ENCODE assay signal across 31 cellular contexts in genomic region chr5:121164632-121165031, GRCh38.
DNase-seq lines count a peak whose midpoint lies in the region; ATAC-seq, FAIRE-seq and TF ChIP-seq lines count a peak whose summit lies in the region.
"Had no signal": no experiment of that assay in that cellular context is flagged by ENCODE, and none has a peak within 500 bp of the region (broad histone marks: within the 10 kb centered on the region; RNA-seq: fewer than 3 reads in every experiment).

No MANE protein-coding gene starts in this region.

- peak overlapping the region; percentile 13; the same call in 1 of the 2 replicates for H3K27ac Mint-ChIP-seq in WTC11
- H3K27ac Mint-ChIP-seq: CD4-positive, CD25-positive, alpha-beta regulatory T cell; naive thymus-derived CD8-positive, alpha-beta T cell; T-helper 2 cell treated with Interferon-gamma antibody and Interleukin-4, amounts not matched to agents 5 μg/mL and 100 μg/mL, for 36 hours had no signal

- no peak overlapping the region for H3K4me2 ChIP-seq in HepG2 (ENCODE audit: low read depth, low read length)
- peak overlapping the region; percentile 20; the same call in 1 of the 2 replicates for H3K4me2 ChIP-seq in OCI-LY3 (ENCODE audit: low read length)
- H3K4me2 ChIP-seq in PC-9 = no peak overlapping the region

- no peak for DNase-seq in HepG2 (ENCODE audit: low spot score)
- no peak for DNase-seq in right lobe of liver
- no peak for DNase-seq in WTC11 (ENCODE audit: low spot score)
- DNase-seq in effector memory CD4-positive, alpha-beta T cell = no peak
- no peak for DNase-seq in PC-9
- no peak for DNase-seq in NCI-H524 treated with DMSO at 0.1 percent for 48 hours (lab: John Stamatoyannopoulos, UW)
- DNase-seq: 8988T; activated CD4-positive, alpha-beta T cell treated with anti-CD3 and anti-CD28 coated beads, Interleukin-2, amount 50 U/mL, for 48 hours; activated CD4-positive, CD25-positive, alpha-beta regulatory T cell; activated CD8-positive, alpha-beta memory T cell treated with anti-CD3 and anti-CD28 coated beads, Interleukin-2, amount 50 U/mL, for 4 hours; activated naive CD4-positive, alpha-beta T cell treated with anti-CD3 and anti-CD28 coated beads, Interleukin-2, amount 50 U/mL, for 16 hours; amniotic stem cell; brain microvascular endothelial cell; CD4-positive, CD25-positive, alpha-beta regulatory T cell; dorsolateral prefrontal cortex; EL; KG1; left ventricle myocardium superior; midbrain; MM.1S; naive thymus-derived CD8-positive, alpha-beta T cell; NCI-H1694 treated with DMSO at 0.1 percent for 48 hours; NCI-H2171; NCI-H526; nucleus accumbens; stimulated activated naive CD4-positive, alpha-beta T cell treated with Interleukin-2 at 50 U/mL for 16 hours had no signal

- H4K20me1 ChIP-seq in HepG2 (ENCODE audit: insufficient read depth, low read length) (no peaks in the 10 kb centered on the region), OCI-LY3 (ENCODE audit: insufficient read depth, low read length) (no peaks in the 10 kb centered on the region), PC-9 (ENCODE audit: insufficient read depth) (no peaks in the 10 kb centered on the region)

- H3K4me3 ChIP-seq in HepG2 (replicated peaks in 1 of 3; ENCODE audit: insufficient read depth in 1 of 3, low read depth in 2 of 3, low read length in 3 of 3) (no peak overlapping the region), right lobe of liver (no peak overlapping the region), OCI-LY3 (ENCODE audit: low read length) (0 out of 2 replicates have a peak overlapping the region, but pooled peaks have one; percentile 6), PC-9 (no peak overlapping the region)
- no peak overlapping the region for H3K4me3 ChIP-seq in effector memory CD4-positive, alpha-beta T cell (ENCODE audit: insufficient read depth, low read depth, low read length, poor library complexity, severe bottlenecking)
- H3K4me3 ChIP-seq: dorsolateral prefrontal cortex had no signal

- H3K36me3 Mint-ChIP-seq in WTC11 = peaks cover 4% of the 10 kb centered on the region; the same call in 1 of the 2 replicates
- H3K36me3 Mint-ChIP-seq: CD4-positive, CD25-positive, alpha-beta regulatory T cell; naive thymus-derived CD8-positive, alpha-beta T cell had no signal

- no peak for TF ChIP-seq RAD21 in HepG2 (CRISPR knock-in tag; IDR thresholded peaks at IDR 0.05)

- H3K79me2 ChIP-seq in HepG2 (ENCODE audit: insufficient read depth, low read length) (no peaks in the 10 kb centered on the region), OCI-LY3 (ENCODE audit: low read length) (no peaks in the 10 kb centered on the region), PC-9 (ENCODE audit: low read depth) (no peaks in the 10 kb centered on the region)

- H3K9me3 ChIP-seq in HepG2 (ENCODE audit: low read length) (no peaks in the 10 kb centered on the region), right lobe of liver (no peaks in the 10 kb centered on the region), OCI-LY3 (ENCODE audit: insufficient read depth, low read length) (no peaks in the 10 kb centered on the region), PC-9 (ENCODE audit: insufficient read depth, low read depth) (no peaks in the 10 kb centered on the region)
- H3K9me3 ChIP-seq in effector memory CD4-positive, alpha-beta T cell (ENCODE audit: control insufficient read depth, low read length) = no peaks in the 10 kb centered on the region

- BruUV-seq in HepG2 (replicated peaks; lab: Mats Ljungman, UMichigan) = no TSS peak
- no TSS peak for BruUV-seq in PC-9 (replicated peaks; lab: Mats Ljungman, UMichigan)

- H3K27me3 Mint-ChIP-seq in WTC11 (ENCODE audit: low read depth) = no peaks in the 10 kb centered on the region
- H3K27me3 Mint-ChIP-seq: CD4-positive, CD25-positive, alpha-beta regulatory T cell; naive thymus-derived CD8-positive, alpha-beta T cell had no signal

- no peaks in the 10 kb centered on the region for H3K9me2 ChIP-seq in PC-9 (ENCODE audit: insufficient read depth)

- TF ChIP-seq EP300 in HepG2 (IDR thresholded peaks at IDR 0.05; ENCODE audit: low read depth in 2 of 2, low read length in 2 of 2) (no peak), HepG2 (CRISPR knock-in tag; IDR thresholded peaks at IDR 0.05; ENCODE audit: borderline replicate concordance) (no peak)

- H3K4me3 Mint-ChIP-seq in WTC11 = no peak overlapping the region
- H3K4me3 Mint-ChIP-seq: CD4-positive, CD25-positive, alpha-beta regulatory T cell; naive thymus-derived CD8-positive, alpha-beta T cell; T-helper 2 cell treated with Interferon-gamma antibody and Interleukin-4, amounts not matched to agents 5 μg/mL and 100 μg/mL, for 36 hours had no signal

- intact Hi-C loops in HepG2 (cut with micrococcal nuclease; ENCODE audit: unreplicated experiment) (no loop called here), right lobe of liver (cut with DNase I) (no loop called here), PC-9 (cut with micrococcal nuclease; ENCODE audit: unreplicated experiment) (no loop called here)

- ATAC-seq in HepG2 (no peak), right lobe of liver (no peak), WTC11 (no peak), GM21423 (IDR thresholded peaks at IDR 0.05; ENCODE audit: unreplicated experiment) (no peak)
- ATAC-seq: left ventricle myocardium superior; naive thymus-derived CD8-positive, alpha-beta T cell; SK-N-SH treated with all-trans-retinoic acid at 6 μM for 48 hours had no signal

- H3K4me1 Mint-ChIP-seq in WTC11 = peaks cover 5% of the 10 kb centered on the region; the same call in 1 of the 2 replicates
- H3K4me1 Mint-ChIP-seq: CD4-positive, CD25-positive, alpha-beta regulatory T cell; naive thymus-derived CD8-positive, alpha-beta T cell had no signal

- WGBS in HepG2 (ENCODE audit: low lambda C conversion rate) = 5% methylated on average over 10 of the region's 10 CpGs
- 32% methylated on average over 10 of the region's 10 CpGs for WGBS in right lobe of liver (ENCODE audit: insufficient coverage, low coverage, low lambda C conversion rate, missing lambda C conversion rate)

- H3F3A ChIP-seq in PC-9 (ENCODE audit: insufficient read depth, low read depth) = no peaks in the 10 kb centered on the region

- H3K9me3 Mint-ChIP-seq in WTC11 = peaks cover 14% of the 10 kb centered on the region

- no peaks in the 10 kb centered on the region for H3K27me3 ChIP-seq in HepG2 (ENCODE audit: control insufficient read depth in 1 of 2, insufficient read depth in 2 of 2, low read length in 2 of 2)
- no peaks in the 10 kb centered on the region for H3K27me3 ChIP-seq in right lobe of liver
- no peaks in the 10 kb centered on the region for H3K27me3 ChIP-seq in OCI-LY3 (ENCODE audit: low read depth, low read length)
- H3K27me3 ChIP-seq in effector memory CD4-positive, alpha-beta T cell (replicated peaks; ENCODE audit: control insufficient read depth, insufficient read depth, low read length, poor library complexity, severe bottlenecking) = no peaks in the 10 kb centered on the region
- H3K27me3 ChIP-seq in PC-9 (ENCODE audit: insufficient read depth, low read depth) = no peaks in the 10 kb centered on the region
- H3K27me3 ChIP-seq: brain microvascular endothelial cell, dorsolateral prefrontal cortex had no signal

- TF ChIP-seq POLR2A in HepG2 (IDR thresholded peaks at IDR 0.05; ENCODE audit: insufficient read depth in 1 of 2, low read depth in 2 of 2, low read length in 2 of 2) (no peak), right lobe of liver (IDR thresholded peaks at IDR 0.05) (no peak)

- TF ChIP-seq CTCF in HepG2 (CRISPR knock-in tag; IDR thresholded peaks at IDR 0.05) (no peak), right lobe of liver (IDR thresholded peaks at IDR 0.05) (no peak), OCI-LY3 (IDR thresholded peaks at IDR 0.05; ENCODE audit: low read depth, low read length) (no peak), WTC11 (IDR thresholded peaks at IDR 0.05) (no peak), PC-9 (conservative IDR thresholded peaks at IDR 0.05) (no peak)

- H3K36me3 ChIP-seq in HepG2 (replicated peaks in 1 of 2; ENCODE audit: control insufficient read depth in 1 of 2, insufficient read depth in 2 of 2, low read length in 2 of 2) = no peaks in the 10 kb centered on the region
- H3K36me3 ChIP-seq in right lobe of liver = no peaks in the 10 kb centered on the region
- no peaks in the 10 kb centered on the region for H3K36me3 ChIP-seq in OCI-LY3 (replicated peaks; ENCODE audit: low read depth, low read length)
- no peaks in the 10 kb centered on the region for H3K36me3 ChIP-seq in effector memory CD4-positive, alpha-beta T cell (ENCODE audit: control insufficient read depth, insufficient read depth, low read length)
- no peaks in the 10 kb centered on the region for H3K36me3 ChIP-seq in PC-9 (ENCODE audit: low read depth)
- H3K36me3 ChIP-seq: brain microvascular endothelial cell had no signal

- in situ Hi-C loops in HepG2 (cut with HindIII; ENCODE audit: extremely low pct_ligation_motif_present, low pct_unique_long_range_greater_than_20kb) = no loop called here

- POLR2A ChIA-PET in HepG2 (lab: Yijun Ruan, JAX) (no interaction called here), WTC11 (lab: Charles Lee) (no interaction called here), PC-9 (lab: Charles Lee; ENCODE audit: unreplicated experiment) (no interaction called here)

- H3K4me1 ChIP-seq in HepG2 (ENCODE audit: insufficient read depth, low read length) (no peaks in the 10 kb centered on the region), right lobe of liver (no peaks in the 10 kb centered on the region), OCI-LY3 (ENCODE audit: low read length) (peaks cover 8% of the 10 kb centered on the region; the same call in 1 of the 2 replicates), PC-9 (replicated peaks; ENCODE audit: insufficient read depth) (no peaks in the 10 kb centered on the region)
- H3K4me1 ChIP-seq in effector memory CD4-positive, alpha-beta T cell (ENCODE audit: control insufficient read depth, insufficient read depth, low read length, poor library complexity, severe bottlenecking) = no peaks in the 10 kb centered on the region

- CTCF ChIA-PET in HepG2 (lab: Yijun Ruan, JAX; ENCODE audit: low intra/inter-chr PET ratio, low total read pairs) = no interaction called here
- CTCF ChIA-PET in WTC11 (lab: Charles Lee) = no interaction called here
- CTCF ChIA-PET in PC-9 (lab: Charles Lee) = no interaction called here

- H2AFZ ChIP-seq in HepG2 (ENCODE audit: low read length) = peak overlapping the region; percentile 63
- peak overlapping the region; percentile 81; the same call in 1 of the 2 replicates for H2AFZ ChIP-seq in OCI-LY3 (ENCODE audit: low read depth, low read length)
- H2AFZ ChIP-seq in PC-9 = no peak overlapping the region

- no peak for FAIRE-seq in HepG2 (lab: Jason Lieb, UNC)
- FAIRE-seq: islet of Langerhans had no signal

- H3K9ac ChIP-seq in HepG2 (ENCODE audit: insufficient read depth, low read depth, low read length) (no peak overlapping the region), OCI-LY3 (ENCODE audit: low read length) (no peak overlapping the region)

- no peak overlapping the region for H3K27ac ChIP-seq in HepG2 (ENCODE audit: extremely low read length, insufficient read depth, low read length)
- no peak overlapping the region for H3K27ac ChIP-seq in right lobe of liver
- no peak overlapping the region for H3K27ac ChIP-seq in OCI-LY3 (ENCODE audit: low read length)
- H3K27ac ChIP-seq in effector memory CD4-positive, alpha-beta T cell (ENCODE audit: insufficient read depth, low read length, poor library complexity, severe bottlenecking) = no peak overlapping the region
- no peak overlapping the region for H3K27ac ChIP-seq in PC-9
- H3K27ac ChIP-seq: brain microvascular endothelial cell, dorsolateral prefrontal cortex had no signal
